In the genomic region with DNA sequence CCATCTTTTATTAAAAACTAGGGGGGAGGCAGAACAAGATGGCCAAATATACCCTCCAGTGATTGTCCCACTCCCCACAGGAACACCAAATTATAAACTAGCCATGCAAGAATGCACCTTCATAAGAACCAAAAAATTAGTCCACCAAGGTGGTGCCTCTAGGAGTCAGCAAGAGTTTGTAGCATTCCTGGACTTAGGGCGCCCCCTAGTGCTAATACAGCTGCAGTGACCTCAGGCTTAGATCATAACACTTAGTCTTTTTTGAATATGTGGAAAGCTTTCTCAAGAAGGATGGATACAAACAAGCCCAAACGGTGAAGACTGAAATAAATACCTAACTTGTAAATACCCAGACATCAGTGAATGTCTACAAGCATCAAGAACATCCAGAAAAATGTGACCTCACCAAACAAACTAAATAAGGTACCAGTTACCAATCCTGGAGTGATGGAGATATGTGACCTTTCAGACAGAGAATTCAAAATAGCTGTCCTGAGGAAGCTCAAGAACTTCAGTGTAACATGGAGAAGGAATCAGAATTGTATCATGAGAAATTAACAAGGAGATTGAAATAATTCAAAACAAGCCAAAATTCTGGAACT, we compare ENCODE assay signal across 8 cellular contexts. TPM values are rescaled to one million over a fixed set of nuclear protein-coding genes. Genes with fewer than 3 reads are reported as not detected.
A peak's percentile ranks its signal among the peaks of the same experiment; 100 is the strongest.
DNase-seq lines count a peak whose midpoint lies in the region; ATAC-seq and TF ChIP-seq lines count a peak whose summit lies in the region.

No MANE protein-coding gene starts in this region.

- no peaks in the 10 kb centered on the region for H3K9me3 ChIP-seq in spleen

- intact Hi-C loops in spleen (cut with DNase I; ENCODE audit: low total_unique reads): loop anchor here (10.0 kb wide), 1 partner anchor 555 kb away; no protein-coding TSS in a partner anchor

- H3K36me3 ChIP-seq in spleen: peaks cover 0 to 78% (median 17%) of the 10 kb centered on the region in 6 donors

- no peak overlapping the region for H3K27ac ChIP-seq in spleen

- no peak overlapping the region for H3K4me3 ChIP-seq in spleen

- no peaks in the 10 kb centered on the region for H3K27me3 ChIP-seq in spleen (replicated peaks in 1 of 7)

- no peak for TF ChIP-seq POLR2A in spleen (IDR thresholded peaks at IDR 0.05)

- peak; percentile 79 to 93 (median 89) for TF ChIP-seq CTCF in spleen (IDR thresholded peaks at IDR 0.05 in 8 of 11, conservative IDR thresholded peaks at IDR 0.05 in 3 of 11)

- 0 to 14% (median 2%) methylated on average over 2 of the region's 2 CpGs for WGBS in spleen, 5 donors

- DNase-seq in NCI-H1436 (lab: John Stamatoyannopoulos, UW) (peak; percentile 55), NCI-H1436 treated with DMSO at 0.1 percent for 48 hours (lab: John Stamatoyannopoulos, UW) (no peak), NCI-H2029 (lab: John Stamatoyannopoulos, UW) (peak; percentile 53), T1000 (lab: John Stamatoyannopoulos, UW) (peak; percentile 10), astrocyte of the hippocampus (ENCODE audit: low read depth, low spot score) (peak; percentile 83), hippocampal formation (lab: John Stamatoyannopoulos, UW) (peak; percentile 25 to 37), spleen (peak; percentile 87)

- peak; percentile 96 for ATAC-seq in HG02943 (IDR thresholded peaks at IDR 0.05; ENCODE audit: low read depth, unreplicated experiment)

- peaks cover 0 to 4% (median 0%) of the 10 kb centered on the region in 6 donors for H3K4me1 ChIP-seq in spleen

RNA-seq across cellular contexts. Expression of a gene that starts 19.3 kb away (rescaled TPM):
- total RNA-seq in spleen: 10 to 100 TPM; 53.3 to 79.8 (median 68.5) TPM
- 10 to 100 TPM; 22.3 to 29.7 (median 23.8) TPM for polyA plus RNA-seq in spleen

RNA-seq across cellular contexts. Expression of a gene that starts 19.4 kb away (rescaled TPM):
- total RNA-seq in spleen: 10 to 100 TPM in 1 of 7 donors, 1 to 10 TPM in 6; 6.8 to 13.2 (median 8.7) TPM
- polyA plus RNA-seq in spleen: 1 to 10 TPM; 2.9 to 3.8 (median 3.2) TPM
